In the genomic region with DNA sequence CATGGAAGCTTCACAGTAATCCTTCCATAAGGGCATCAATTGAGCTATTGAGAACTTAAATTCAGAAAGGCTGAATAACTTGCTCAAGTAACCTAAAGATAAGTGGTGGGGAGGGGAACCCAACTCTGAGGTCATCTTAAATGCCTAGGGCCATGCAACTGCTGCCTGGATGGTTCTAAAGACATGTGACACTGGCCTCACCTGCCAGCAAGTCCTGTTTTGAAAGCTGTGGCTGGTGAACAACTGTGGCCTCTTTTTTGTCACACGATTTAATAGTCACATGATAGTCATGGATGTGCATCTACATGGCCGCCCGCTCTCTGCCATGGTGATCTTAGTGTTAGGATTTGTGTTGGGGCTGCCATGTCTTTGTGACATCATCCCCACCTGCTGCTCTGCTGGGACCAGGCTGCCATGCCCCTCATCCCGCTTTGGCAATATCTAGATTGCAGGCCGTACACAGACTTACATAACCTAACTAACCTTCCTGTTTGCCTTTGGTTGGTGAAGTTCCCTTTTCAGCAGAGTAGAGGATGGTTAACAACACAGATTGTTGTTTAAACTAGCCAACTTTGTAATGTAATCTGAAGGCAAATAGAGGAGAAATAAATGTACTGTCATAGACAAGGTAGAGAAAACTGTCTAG, we compare ENCODE assay signal across 16 cellular contexts.
DNase-seq lines count a peak whose midpoint lies in the region; ATAC-seq and TF ChIP-seq lines count a peak whose summit lies in the region.
"Had no signal": no experiment of that assay in that cellular context is flagged by ENCODE, and none has a peak within 500 bp of the region (broad histone marks: within the 10 kb centered on the region; RNA-seq: fewer than 3 reads in every experiment).

No MANE protein-coding gene starts in this region.

- no peak overlapping the region for H2AFZ ChIP-seq in mesenchymal stem cell (ENCODE audit: low read depth, low read length)
- H2AFZ ChIP-seq: GM23248 had no signal

- no peak overlapping the region for H2AK5ac ChIP-seq in mesenchymal stem cell (ENCODE audit: low read length, severe bottlenecking)

- peak overlapping the region in 1 of 2 experiments; percentile 1 for H3K14ac ChIP-seq in mesenchymal stem cell (ENCODE audit: low read length in 2 of 2)

- H3K4me1 ChIP-seq in SJCRH30 (peaks cover 40% of the 10 kb centered on the region), mesenchymal stem cell (ENCODE audit: control insufficient read depth, insufficient read depth, low read depth, low read length) (peaks cover 21% of the 10 kb centered on the region)
- H3K4me1 ChIP-seq: BLaER1 had no signal

- no peak overlapping the region for H3K4me3 ChIP-seq in SJCRH30
- no peak overlapping the region for H3K4me3 ChIP-seq in mesenchymal stem cell (ENCODE audit: insufficient read depth in 1 of 2, low read depth in 1 of 2, low read length in 2 of 2)
- H3K4me3 ChIP-seq: BLaER1, GM23248 had no signal

- no peak overlapping the region for H3K4me2 ChIP-seq in mesenchymal stem cell (ENCODE audit: low read length, poor library complexity, severe bottlenecking)
- H3K4me2 ChIP-seq: BLaER1 had no signal

- no peak overlapping the region for H3K9ac ChIP-seq in mesenchymal stem cell (ENCODE audit: low read length)
- H3K9ac ChIP-seq: BLaER1, GM23248 had no signal

- 81% methylated on average over 4 of the region's 5 CpGs for WGBS in mesenchymal stem cell

- H3K27me3 ChIP-seq in SJCRH30 (no peaks in the 10 kb centered on the region), mesenchymal stem cell (ENCODE audit: control insufficient read depth in 1 of 2, insufficient read depth in 1 of 2, low read length in 2 of 2) (no peaks in the 10 kb centered on the region)
- H3K27me3 ChIP-seq: BLaER1 had no signal

- H3K18ac ChIP-seq in mesenchymal stem cell (ENCODE audit: low read depth in 1 of 2, low read length in 2 of 2), result no peak overlapping the region

- peaks cover 53% of the 10 kb centered on the region for H3K4me1 Mint-ChIP-seq in nephron
- H3K4me1 Mint-ChIP-seq: B cell; CD4-positive, CD25-positive, alpha-beta regulatory T cell; CD8-positive, alpha-beta memory T cell had no signal

- no peak overlapping the region for H4K91ac ChIP-seq in mesenchymal stem cell (ENCODE audit: low read length)

- DNase-seq in SJCRH30, result peak; percentile 29 to 48
- DNase-seq in mesenchymal stem cell, result no peak
- no peak for DNase-seq in NCI-H748 treated with DMSO at 0.1 percent for 48 hours (lab: John Stamatoyannopoulos, UW)
- DNase-seq in NCI-H748 (lab: John Stamatoyannopoulos, UW; ENCODE audit: unreplicated experiment), result no peak
- DNase-seq: CD4-positive, CD25-positive, alpha-beta regulatory T cell; CD8-positive, alpha-beta memory T cell; DMS53; DMS79 treated with DMSO at 0.1 percent for 48 hours; GM23248; H7; HCEC 1CT had no signal

- H3K36me3 ChIP-seq in SJCRH30 (no peaks in the 10 kb centered on the region), mesenchymal stem cell (ENCODE audit: control insufficient read depth in 1 of 2, insufficient read depth in 2 of 2, low read depth in 1 of 2, low read length in 2 of 2) (peaks cover 0 to under 1% of the 10 kb centered on the region in 2 experiments)
- H3K36me3 ChIP-seq: BLaER1 had no signal

- H4K8ac ChIP-seq in mesenchymal stem cell (ENCODE audit: low read length), result no peak overlapping the region

- no peak overlapping the region for H2BK15ac ChIP-seq in mesenchymal stem cell (ENCODE audit: low read depth, poor library complexity, severe bottlenecking)

- no peak overlapping the region for H3K27ac ChIP-seq in SJCRH30
- no peak overlapping the region for H3K27ac ChIP-seq in mesenchymal stem cell (ENCODE audit: low read length, poor library complexity, severe bottlenecking)
- H3K27ac ChIP-seq: BLaER1, C4-2B, GM23248 had no signal

- no peaks in the 10 kb centered on the region for H3K9me3 ChIP-seq in SJCRH30 (replicated peaks)
- H3K9me3 ChIP-seq in mesenchymal stem cell (ENCODE audit: control insufficient read depth, low read length), result no peaks in the 10 kb centered on the region
- H3K9me3 ChIP-seq: BLaER1 had no signal

- H3K27ac Mint-ChIP-seq in nephron, result peak overlapping the region; percentile 15 to 81 (median 48)
- H3K27ac Mint-ChIP-seq: B cell; CD4-positive, CD25-positive, alpha-beta regulatory T cell; CD8-positive, alpha-beta memory T cell had no signal

- no peak for ATAC-seq in GM21825 (IDR thresholded peaks at IDR 0.05; ENCODE audit: unreplicated experiment)

- peak overlapping the region in 1 of 2 experiments; percentile 44 for H3K4ac ChIP-seq in mesenchymal stem cell (ENCODE audit: low read depth in 1 of 2, low read length in 2 of 2)

- no peak overlapping the region for H2BK5ac ChIP-seq in mesenchymal stem cell (ENCODE audit: low read depth, low read length, poor library complexity, severe bottlenecking)

- no peak overlapping the region for H3K4me3 Mint-ChIP-seq in nephron
- H3K4me3 Mint-ChIP-seq: B cell; CD4-positive, CD25-positive, alpha-beta regulatory T cell; CD8-positive, alpha-beta memory T cell had no signal

- H3K9me3 Mint-ChIP-seq in nephron, result peaks cover 17% of the 10 kb centered on the region
- H3K9me3 Mint-ChIP-seq: CD8-positive, alpha-beta memory T cell had no signal

- no peak overlapping the region for H3K23ac ChIP-seq in mesenchymal stem cell (ENCODE audit: low read length in 2 of 2)

- H3K79me1 ChIP-seq in mesenchymal stem cell (replicated peaks; ENCODE audit: low read length, poor library complexity, severe bottlenecking), result no peaks in the 10 kb centered on the region

- H3K36me3 Mint-ChIP-seq in nephron (ENCODE audit: low read depth), result no peaks in the 10 kb centered on the region
- H3K36me3 Mint-ChIP-seq: CD4-positive, CD25-positive, alpha-beta regulatory T cell; CD8-positive, alpha-beta memory T cell had no signal

- H2BK12ac ChIP-seq in mesenchymal stem cell (ENCODE audit: low read length in 2 of 2), result peak overlapping the region; percentile 49 to 51

- H2BK120ac ChIP-seq in mesenchymal stem cell (ENCODE audit: low read depth, low read length), result no peak overlapping the region

- no peak for TF ChIP-seq CTCF in nephron (IDR thresholded peaks at IDR 0.05; ENCODE audit: unreplicated experiment in 3 of 3)

- H3K27me3 Mint-ChIP-seq in nephron (ENCODE audit: low read depth), result peaks cover 11% of the 10 kb centered on the region

Comparison
In these comparisons a context has a peak if more than half of its experiments do, and no peak if none do; other contexts are left out.
1. DNase-seq: peak in SJCRH30 (2 of 2); none in mesenchymal stem cell (single experiment), NCI-H748 treated with DMSO at 0.1 percent for 48 hours (single experiment) and NCI-H748 (single experiment).